In genomic region chr1:21936366-21937031, GRCh38 we compare ENCODE assay signal across 8 cellular contexts. TPM values are rescaled to one million over a fixed set of nuclear protein-coding genes. Genes with fewer than 3 reads are reported as not detected.
DNase-seq lines count a peak whose midpoint lies in the region; ATAC-seq and TF ChIP-seq lines count a peak whose summit lies in the region.

No MANE protein-coding gene starts in this region.

- no peaks in the 10 kb centered on the region for H3K79me2 ChIP-seq in Karpas-422 (ENCODE audit: low read length)

- peaks cover 13 to 24% (median 16%) of the 10 kb centered on the region in 3 donors for H3K27me3 Mint-ChIP-seq in CD14-positive monocyte (ENCODE audit: low read depth in 3 of 3)

- no peaks in the 10 kb centered on the region for H3K9me2 ChIP-seq in Karpas-422 (replicated peaks; ENCODE audit: insufficient read depth, low read length)

- H3K9ac ChIP-seq in HUES6 (ENCODE audit: low read length): peak overlapping the region; percentile 47
- H3K9ac ChIP-seq in mucosa of stomach (ENCODE audit: low read length): peak overlapping the region; percentile 72
- no peak overlapping the region for H3K9ac ChIP-seq in Karpas-422 (ENCODE audit: low read length)

- TF ChIP-seq CTCF in CD14-positive monocyte (IDR thresholded peaks at IDR 0.05): no peak
- no peak for TF ChIP-seq CTCF in cardiac fibroblast (IDR thresholded peaks at IDR 0.05; ENCODE audit: low read depth, low read length)

- H3K4me3 Mint-ChIP-seq in CD14-positive monocyte: peak overlapping the region; percentile 77 to 82

- H3K27me3 ChIP-seq in HUES6 (ENCODE audit: control insufficient read depth, insufficient read depth, low read length) (no peaks in the 10 kb centered on the region), mucosa of stomach (ENCODE audit: control insufficient read depth, insufficient read depth, low read length) (no peaks in the 10 kb centered on the region), Karpas-422 (ENCODE audit: low read length) (no peaks in the 10 kb centered on the region)

- H4K20me1 ChIP-seq in Karpas-422 (ENCODE audit: insufficient read depth, low read depth, low read length): no peaks in the 10 kb centered on the region

- H3K4me2 ChIP-seq in Karpas-422 (ENCODE audit: low read depth, low read length, poor library complexity, severe bottlenecking): no peak overlapping the region

- H3K9me3 ChIP-seq in HUES6 (ENCODE audit: control insufficient read depth, insufficient read depth, low read depth, low read length) (no peaks in the 10 kb centered on the region), mucosa of stomach (ENCODE audit: control insufficient read depth, low read length) (no peaks in the 10 kb centered on the region), Karpas-422 (ENCODE audit: low read length) (no peaks in the 10 kb centered on the region)

- H3K4me1 Mint-ChIP-seq in CD14-positive monocyte: peaks cover 34% of the 10 kb centered on the region

- H3K27ac ChIP-seq in HUES6 (ENCODE audit: low read depth, low read length): no peak overlapping the region
- H3K27ac ChIP-seq in Karpas-422 (ENCODE audit: low read length): no peak overlapping the region

- no peak for ATAC-seq in GM18858 (IDR thresholded peaks at IDR 0.05; ENCODE audit: unreplicated experiment)

- no peaks in the 10 kb centered on the region for H3K36me3 ChIP-seq in HUES6 (ENCODE audit: control insufficient read depth, insufficient read depth, low read length)
- H3K36me3 ChIP-seq in mucosa of stomach (ENCODE audit: control insufficient read depth, insufficient read depth, low read length): no peaks in the 10 kb centered on the region
- H3K36me3 ChIP-seq in Karpas-422 (ENCODE audit: insufficient read depth, low read length): no peaks in the 10 kb centered on the region

- DNase-seq in CD14-positive monocyte (ENCODE audit: low spot score) (no peak), cardiac fibroblast (ENCODE audit: low read depth in 2 of 2) (no peak), Karpas-422 (no peak), amniotic stem cell (lab: John Stamatoyannopoulos, UW) (no peak), ureter (ENCODE audit: low spot score) (no peak)

- peaks cover 0 to 3% of the 10 kb centered on the region in 2 donors for H3K36me3 Mint-ChIP-seq in CD14-positive monocyte

- H3K4me1 ChIP-seq in HUES6 (ENCODE audit: control insufficient read depth, insufficient read depth, low read length) (peaks cover 41% of the 10 kb centered on the region), mucosa of stomach (ENCODE audit: control insufficient read depth, insufficient read depth, low read length) (peaks cover 70% of the 10 kb centered on the region), Karpas-422 (ENCODE audit: low read length) (peaks cover 3% of the 10 kb centered on the region)

- no peak overlapping the region for H2AFZ ChIP-seq in Karpas-422 (ENCODE audit: low read length)

- H3K4me3 ChIP-seq in HUES6 (ENCODE audit: low read depth, low read length) (peak overlapping the region; percentile 70), cardiac fibroblast (replicated peaks in 1 of 2; ENCODE audit: low read depth in 2 of 2, low read length in 2 of 2) (peak overlapping the region; percentile 77 to 86), mucosa of stomach (ENCODE audit: low read length) (peak overlapping the region; percentile 51), Karpas-422 (ENCODE audit: low read length) (no peak overlapping the region)

- intact Hi-C loops in CD14-positive monocyte (cut with micrococcal nuclease): loop anchor here (5.0 to 10.0 kb wide), 2 partner anchors 119 to 122 kb away; partner anchors contain the start of gene LDLRAD2 (in 1 of the 2)

- no peak overlapping the region for H3K27ac Mint-ChIP-seq in CD14-positive monocyte

- peaks cover 0 to 2% (median 0%) of the 10 kb centered on the region in 7 donors for H3K9me3 Mint-ChIP-seq in CD14-positive monocyte

RNA-seq across cellular contexts. Expression of gene HSPG2, which starts 0.6 kb away (rescaled TPM):
- polyA plus RNA-seq in CD14-positive monocyte: not detected
- total RNA-seq in Karpas-422 (2014; rRNA removed; shearing (Covaris generic); ENCODE audit: low replicate concordance): under 0.01 TPM in 1 of 2 replicates, not detected in the other
- 298 TPM for total RNA-seq in ureter

RNA-seq across cellular contexts. Expression of gene CELA3B, which starts 40.3 kb away (rescaled TPM):
- not detected for polyA plus RNA-seq in CD14-positive monocyte
- not detected in 2 replicates for total RNA-seq in Karpas-422 (2014; rRNA removed; shearing (Covaris generic); ENCODE audit: low replicate concordance)
- total RNA-seq in ureter: not detected

Comparison
In these comparisons a context has a peak if more than half of its experiments do, and no peak if none do; other contexts are left out.
1. RNA of gene HSPG2, which starts 0.6 kb away (total RNA-seq): 298 TPM in ureter (single experiment); under 0.01 TPM in Karpas-422; every median in the first group is over 100 times any median in the second.